In the genomic region with DNA sequence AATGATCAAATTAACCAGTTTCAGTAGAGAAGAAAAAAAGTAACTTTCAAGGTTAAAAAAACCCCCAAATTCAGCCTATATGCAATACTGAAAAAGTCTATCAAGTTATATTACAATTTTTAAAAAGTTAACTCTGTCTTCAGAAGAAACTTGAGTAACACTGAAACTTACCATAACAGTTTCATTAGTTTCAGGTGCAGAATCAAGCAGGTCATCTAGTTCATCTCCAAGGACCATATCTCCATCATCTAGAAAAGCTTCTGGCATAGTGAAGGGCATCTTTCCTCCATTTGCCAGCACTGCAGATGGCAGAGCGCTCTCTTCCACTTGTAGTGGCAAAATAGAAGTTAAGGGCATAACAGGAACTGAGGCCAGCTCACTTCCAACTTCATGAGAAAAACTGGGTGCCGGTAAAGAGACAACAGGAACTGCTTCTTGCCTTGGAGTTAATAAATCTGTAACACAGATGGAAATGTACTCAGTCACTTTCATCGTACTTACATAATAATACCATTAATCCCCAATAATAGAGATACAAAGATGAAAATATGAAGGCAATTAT, we compare ENCODE assay signal across 1 cellular context.
A peak's percentile ranks its signal among the peaks of the same experiment; 100 is the strongest.
TF ChIP-seq lines count a peak whose summit lies in the region.

No MANE protein-coding gene starts in this region.

TF ChIP-seq in HepG2, 621 proteins besides CTCF, POLR2A, EP300 and RAD21:
- no peak for TF ChIP-seq CREM (IDR thresholded peaks at IDR 0.05)
- 0 out of 2 replicates have a peak, but pooled peaks have one; percentile 12 for TF ChIP-seq CREM (CRISPR knock-in tag; IDR thresholded peaks at IDR 0.05)
- TF ChIP-seq, protein P1, sequence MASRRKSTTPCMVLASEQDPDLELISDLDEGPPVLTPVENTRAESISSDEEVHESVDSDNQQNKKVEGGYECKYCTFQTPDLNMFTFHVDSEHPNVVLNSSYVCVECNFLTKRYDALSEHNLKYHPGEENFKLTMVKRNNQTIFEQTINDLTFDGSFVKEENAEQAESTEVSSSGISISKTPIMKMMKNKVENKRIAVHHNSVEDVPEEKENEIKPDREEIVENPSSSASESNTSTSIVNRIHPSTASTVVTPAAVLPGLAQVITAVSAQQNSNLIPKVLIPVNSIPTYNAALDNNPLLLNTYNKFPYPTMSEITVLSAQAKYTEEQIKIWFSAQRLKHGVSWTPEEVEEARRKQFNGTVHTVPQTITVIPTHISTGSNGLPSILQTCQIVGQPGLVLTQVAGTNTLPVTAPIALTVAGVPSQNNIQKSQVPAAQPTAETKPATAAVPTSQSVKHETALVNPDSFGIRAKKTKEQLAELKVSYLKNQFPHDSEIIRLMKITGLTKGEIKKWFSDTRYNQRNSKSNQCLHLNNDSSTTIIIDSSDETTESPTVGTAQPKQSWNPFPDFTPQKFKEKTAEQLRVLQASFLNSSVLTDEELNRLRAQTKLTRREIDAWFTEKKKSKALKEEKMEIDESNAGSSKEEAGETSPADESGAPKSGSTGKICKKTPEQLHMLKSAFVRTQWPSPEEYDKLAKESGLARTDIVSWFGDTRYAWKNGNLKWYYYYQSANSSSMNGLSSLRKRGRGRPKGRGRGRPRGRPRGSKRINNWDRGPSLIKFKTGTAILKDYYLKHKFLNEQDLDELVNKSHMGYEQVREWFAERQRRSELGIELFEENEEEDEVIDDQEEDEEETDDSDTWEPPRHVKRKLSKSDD (CRISPR knock-in tag; IDR thresholded peaks at IDR 0.05; ENCODE audit: low read depth) = no peak
- TF ChIP-seq SNRNP70 (IDR thresholded peaks at IDR 0.05; ENCODE audit: low read depth, low read length) = no peak
- no peak for TF ChIP-seq CHCHD3 (CRISPR knock-in tag; IDR thresholded peaks at IDR 0.05)
